Comparison of ENCODE assay signal across 8 cellular contexts in the genomic region with DNA sequence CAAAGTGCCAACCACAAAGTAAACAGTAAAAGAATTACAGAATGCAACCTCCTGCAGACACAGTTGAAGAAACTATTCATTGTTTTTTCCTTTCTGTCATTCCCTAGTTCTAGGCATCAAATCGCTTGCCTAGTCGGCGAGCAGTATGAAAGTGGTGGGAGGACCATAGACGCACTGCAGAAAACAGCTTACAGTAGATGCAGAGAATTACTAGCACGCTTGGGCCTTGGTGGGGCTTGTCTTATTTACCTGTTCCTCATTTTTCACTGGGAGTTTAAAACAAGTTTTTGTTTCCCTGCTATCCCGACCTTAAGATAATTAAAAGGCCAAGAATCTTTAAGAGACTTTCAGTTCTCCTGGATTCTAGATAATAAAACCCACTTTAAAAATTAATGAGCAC. TPM values are rescaled to one million over a fixed set of nuclear protein-coding genes. Genes with fewer than 3 reads are reported as not detected.
DNase-seq lines count a peak whose midpoint lies in the region; ATAC-seq and TF ChIP-seq lines count a peak whose summit lies in the region.

No MANE protein-coding gene starts in this region.

- H3K4me3 Mint-ChIP-seq in HFFc6: peak overlapping the region; percentile 97
- H3K4me3 Mint-ChIP-seq in natural killer cell: peak overlapping the region; percentile 93

- peak overlapping the region; percentile 87; the same call in 1 of the 2 replicates for H3K4me3 ChIP-seq in BE2C (ENCODE audit: low read depth, low read length)

- ATAC-seq in natural killer cell: no peak
- ATAC-seq in GM21717 (IDR thresholded peaks at IDR 0.05; ENCODE audit: unreplicated experiment): no peak

- TF ChIP-seq CTCF in BE2C (IDR thresholded peaks at IDR 0.05; ENCODE audit: low read depth, low read length): no peak
- TF ChIP-seq CTCF in HFFc6 (IDR thresholded peaks at IDR 0.05): no peak
- TF ChIP-seq CTCF in natural killer cell (IDR thresholded peaks at IDR 0.05): no peak

- no peaks in the 10 kb centered on the region for H3K9me3 Mint-ChIP-seq in HFFc6
- no peaks in the 10 kb centered on the region for H3K9me3 Mint-ChIP-seq in natural killer cell

- H3K36me3 Mint-ChIP-seq in HFFc6 (ENCODE audit: low read depth) (0 out of 2 replicates have a peak, but pooled peaks cover 5% of the 10 kb centered on the region), natural killer cell (no peaks in the 10 kb centered on the region)

- no peaks in the 10 kb centered on the region for H3K9me3 ChIP-seq in BE2C

- DNase-seq in BE2C: no peak
- DNase-seq in HFFc6: no peak
- peak; percentile 48 for DNase-seq in astrocyte of the hippocampus (ENCODE audit: low read depth, low spot score)
- no peak for DNase-seq in natural killer cell
- no peak for DNase-seq in effector CD4-positive, alpha-beta T cell
- no peak for DNase-seq in NCI-H69 (lab: John Stamatoyannopoulos, UW)
- DNase-seq in DMS 273 (lab: John Stamatoyannopoulos, UW; ENCODE audit: unreplicated experiment): no peak

- no peaks in the 10 kb centered on the region for H3K4me1 ChIP-seq in BE2C

- peak overlapping the region; percentile 94; the same call in 1 of the 2 replicates for H3K27ac Mint-ChIP-seq in HFFc6
- peak overlapping the region in 1 of 2 donors; percentile 97 for H3K27ac Mint-ChIP-seq in natural killer cell

- H3K4me1 Mint-ChIP-seq in HFFc6 (ENCODE audit: low read depth) (peaks cover 39% of the 10 kb centered on the region), natural killer cell (peaks cover 43 to 50% of the 10 kb centered on the region in 2 donors)

- intact Hi-C loops in natural killer cell (cut with micrococcal nuclease): no loop called here

- peaks cover 6% of the 10 kb centered on the region; the same call in 1 of the 2 replicates for H3K27me3 Mint-ChIP-seq in HFFc6 (ENCODE audit: insufficient read depth)
- peaks cover 0 to 3% of the 10 kb centered on the region in 2 donors for H3K27me3 Mint-ChIP-seq in natural killer cell (ENCODE audit: low read depth in 2 of 2)

- no peaks in the 10 kb centered on the region for H3K36me3 ChIP-seq in BE2C

- no peaks in the 10 kb centered on the region for H3K27me3 ChIP-seq in BE2C

RNA-seq across cellular contexts. Expression of gene ARL14EP, which starts 0.7 kb away (rescaled TPM):
- 26.3 TPM for polyA plus RNA-seq in BE2C (2012; ENCODE audit: insufficient read depth, insufficient read length, low read depth)
- total RNA-seq in HFFc6 (2021; fragmentation: NEBNext Ultra II Directional; extraction: Animal tissue kit (Norgen Biotek cat#: 25700)): 10 to 100 TPM; 16.5 to 23.6 (median 20.6) TPM
- 10 to 100 TPM; 22.7 to 41.9 (median 22.8) TPM for total RNA-seq in natural killer cell
